10 cellular contexts compared by ENCODE assay signal in genomic region chr2:96895709-96896651, GRCh38. TPM values are rescaled to one million over a fixed set of nuclear protein-coding genes. Genes with fewer than 3 reads are reported as not detected.
DNase-seq lines count a peak whose midpoint lies in the region; ATAC-seq, FAIRE-seq and TF ChIP-seq lines count a peak whose summit lies in the region.
"Had no signal": no experiment of that assay in that cellular context is flagged by ENCODE, and none has a peak within 500 bp of the region (broad histone marks: within the 10 kb centered on the region; RNA-seq: fewer than 3 reads in every experiment).

No MANE protein-coding gene starts in this region.

- no peak for TF ChIP-seq EP300 in SK-N-SH (IDR thresholded peaks at IDR 0.05; ENCODE audit: borderline replicate concordance in 1 of 2, low read depth in 1 of 2, low read length in 1 of 2)

- POLR2A ChIA-PET in SK-N-SH (lab: Yijun Ruan, JAX) = no interaction called here

- H3K4me1 ChIP-seq in breast epithelium (peaks cover 0 to 43% of the 10 kb centered on the region in 2 donors), pancreas (no peaks in the 10 kb centered on the region), SK-N-SH (ENCODE audit: control insufficient read depth in 1 of 2, insufficient read depth in 2 of 2, low read depth in 1 of 2, low read length in 1 of 2) (peaks cover 0 to 45% of the 10 kb centered on the region in 2 experiments; a peak in 1 of 4 replicates)

- no peaks in the 10 kb centered on the region for H3F3A ChIP-seq in SK-N-SH (replicated peaks; ENCODE audit: insufficient read depth)

- CTCF ChIA-PET in SK-N-SH (lab: Yijun Ruan, JAX) = interaction anchor here (1.2 to 2.5 kb wide), 4 partner anchors 10 to 217 kb away, joined by 3 to 8 read pairs (median 4); partner anchors contain the start of genes ANKRD36 and ANKRD39

- H3K4me3 ChIP-seq in H7 (ENCODE audit: insufficient read depth, low read depth, low read length) (no peak overlapping the region), breast epithelium (no peak overlapping the region), pancreas (no peak overlapping the region), SK-N-SH (ENCODE audit: low read depth in 2 of 2, low read length in 1 of 2) (no peak overlapping the region)

- in situ Hi-C loops in GM13977 (cut with MboI; ENCODE audit: low pct_unique_long_range_greater_than_20kb, low sequenced_read_pairs, unreplicated experiment) = no loop called here

- no peak overlapping the region for H2AFZ ChIP-seq in SK-N-SH (ENCODE audit: low read depth)

- 82 to 83% methylated on average over 18 of the region's 18 CpGs for WGBS in pancreas, 2 donors
- 75% methylated on average over 14 of the region's 18 CpGs for WGBS in SK-N-SH (ENCODE audit: low lambda C conversion rate)

- FAIRE-seq in pancreas (lab: Jason Lieb, UNC) = no peak

- no peak for TF ChIP-seq CTCF in breast epithelium (IDR thresholded peaks at IDR 0.05)
- no peak for TF ChIP-seq CTCF in pancreas (IDR thresholded peaks at IDR 0.05)
- TF ChIP-seq CTCF in GM13977 (IDR thresholded peaks at IDR 0.05; ENCODE audit: extremely low read depth, insufficient read depth, missing control alignments) = no peak
- TF ChIP-seq CTCF in SK-N-SH (IDR thresholded peaks at IDR 0.05) = no peak

- H3K36me3 ChIP-seq in H7 (replicated peaks; ENCODE audit: control insufficient read depth, insufficient read depth, low read length) (no peaks in the 10 kb centered on the region), breast epithelium (no peaks in the 10 kb centered on the region), pancreas (no peaks in the 10 kb centered on the region), SK-N-SH (replicated peaks in 1 of 2; ENCODE audit: control insufficient read depth in 1 of 2, insufficient read depth in 2 of 2, low read length in 1 of 2) (no peaks in the 10 kb centered on the region)

- no peaks in the 10 kb centered on the region for H3K9me2 ChIP-seq in SK-N-SH

- H3K27me3 ChIP-seq in H7 (ENCODE audit: control insufficient read depth, insufficient read depth, low read length) (no peaks in the 10 kb centered on the region), breast epithelium (no peaks in the 10 kb centered on the region), pancreas (no peaks in the 10 kb centered on the region), SK-N-SH (ENCODE audit: insufficient read depth) (no peaks in the 10 kb centered on the region)

- H3K27ac ChIP-seq in breast epithelium = peak overlapping the region; percentile 29 to 70
- no peak overlapping the region for H3K27ac ChIP-seq in pancreas
- H3K27ac ChIP-seq in SK-N-SH (ENCODE audit: low read depth in 2 of 2, low read length in 1 of 2) = no peak overlapping the region

- H3K9me3 ChIP-seq in breast epithelium (no peaks in the 10 kb centered on the region), pancreas (no peaks in the 10 kb centered on the region), SK-N-SH (no peaks in the 10 kb centered on the region)

- no peak for TF ChIP-seq RAD21 in SK-N-SH (IDR thresholded peaks at IDR 0.05; ENCODE audit: low read length)

- no peak overlapping the region for H3K9ac ChIP-seq in SK-N-SH

- no peak for TF ChIP-seq POLR2A in breast epithelium (IDR thresholded peaks at IDR 0.05)

- H3K79me2 ChIP-seq in SK-N-SH (ENCODE audit: insufficient read depth) = no peaks in the 10 kb centered on the region

- DNase-seq in H7 (peak; percentile 83), NCI-H2107 (lab: John Stamatoyannopoulos, UW) (peak; percentile 69), breast epithelium (ENCODE audit: low spot score in 2 of 2) (no peak), pancreas (peak in 4 of 6 donors; percentile 37 to 72 (median 56)), GM13977 (ENCODE audit: low spot score) (no peak), SK-N-SH (no peak)
- DNase-seq in NK-92 treated with Interleukin-12 subunit alpha and Interleukin-12 subunit beta, amount 100 ng/mL, for 24 hours (lab: John Stamatoyannopoulos, UW) = no peak
- DNase-seq: central memory CD4-positive, alpha-beta T cell had no signal

- no peaks in the 10 kb centered on the region for H4K20me1 ChIP-seq in SK-N-SH (ENCODE audit: insufficient read depth)

- ATAC-seq in pancreas (peak; percentile 69 to 86 (median 76)), GM21576 (IDR thresholded peaks at IDR 0.05; ENCODE audit: unreplicated experiment) (no peak)
- ATAC-seq: SK-N-SH treated with all-trans-retinoic acid at 6 μM for 48 hours had no signal

- intact Hi-C loops in breast epithelium (cut with DNase I; ENCODE audit: low total_unique reads) = no loop called here
- intact Hi-C loops in pancreas (cut with DNase I) = no loop called here

- no peak overlapping the region for H3K4me2 ChIP-seq in SK-N-SH

TF ChIP-seq in SK-N-SH, 30 proteins besides CTCF, POLR2A, EP300 and RAD21 (continues in another document):
- TF ChIP-seq MAX (IDR thresholded peaks at IDR 0.05; ENCODE audit: low read depth) (no peak), FOSL2 (IDR thresholded peaks at IDR 0.05; ENCODE audit: borderline replicate concordance, low read depth) (no peak), USF2 (IDR thresholded peaks at IDR 0.05; ENCODE audit: borderline replicate concordance, low read depth, low read length) (no peak), GATA2 (CRISPR knock-in tag; IDR thresholded peaks at IDR 0.05) (no peak), PBX3 (IDR thresholded peaks at IDR 0.05) (no peak), FOXM1 (IDR thresholded peaks at IDR 0.05; ENCODE audit: low read depth) (no peak), CHD2 (IDR thresholded peaks at IDR 0.05; ENCODE audit: low read length, partially characterized antibody) (no peak), REST (IDR thresholded peaks at IDR 0.05; ENCODE audit: low read depth, low read length) (no peak)

RNA-seq across cellular contexts. Expression of gene SEMA4C, which starts 26.1 kb away (rescaled TPM):
- total RNA-seq in H7 (2014; rRNA removed; shearing (Covaris generic)) = 89.1 and 100 TPM in 2 replicates
- total RNA-seq in breast epithelium (10 to 100 TPM; 17.9 to 37.3 (median 31.5) TPM), pancreas (10 to 100 TPM in 2 of 6 donors, 1 to 10 TPM in 4; 6.7 to 21.8 (median 8.3) TPM)
- polyA plus RNA-seq in pancreas (10 to 100 TPM; 14.0 to 17.2 TPM), SK-N-SH (2012; rRNA removed) (34.8 and 40.9 TPM in 2 replicates)
- 13.7 and 21.8 TPM in 2 replicates for polyA plus RNA-seq in SK-N-SH (2012; cell fraction: cytosol; rRNA removed)
- polyA plus RNA-seq in SK-N-SH (2012; cell fraction: nucleus; rRNA removed) = 70.5 and 71.1 TPM in 2 replicates

RNA-seq across cellular contexts. Expression of gene ANKRD39, which starts 38.2 kb away (rescaled TPM):
- 13.1 and 13.5 TPM in 2 replicates for total RNA-seq in H7 (2014; rRNA removed; shearing (Covaris generic))
- total RNA-seq in breast epithelium (10 to 100 TPM in 1 of 3 donors, 1 to 10 TPM in 2; 8.8 to 15.8 (median 9.2) TPM), pancreas (1 to 10 TPM; 4.7 to 8.9 (median 5.7) TPM)
- polyA plus RNA-seq in pancreas (10 to 100 TPM; 13.2 to 14.9 TPM), SK-N-SH (2012; rRNA removed) (11.8 and 13.4 TPM in 2 replicates)
- polyA plus RNA-seq in SK-N-SH (2012; cell fraction: cytosol; rRNA removed) = 7.2 and 10.5 TPM in 2 replicates
- polyA plus RNA-seq in SK-N-SH (2012; cell fraction: nucleus; rRNA removed) = 18.7 and 27.3 TPM in 2 replicates

RNA-seq across cellular contexts. Expression of gene ANKRD23, which starts 52.2 kb away (rescaled TPM):
- total RNA-seq in H7 (2014; rRNA removed; shearing (Covaris generic)) = 2.5 and 4.4 TPM in 2 replicates
- 1 to 10 TPM; 3.5 to 9.4 (median 7.2) TPM for total RNA-seq in breast epithelium
- total RNA-seq in pancreas = 1 to 10 TPM in 5 of 6 donors, under 1 TPM in 1; 0.95 to 3.2 (median 2.4) TPM
- 10 to 100 TPM in 1 of 2 donors, 1 to 10 TPM in 1; 8.2 to 10.9 TPM for polyA plus RNA-seq in pancreas
- polyA plus RNA-seq in SK-N-SH (2012; rRNA removed) = 3.1 and 3.8 TPM in 2 replicates
- polyA plus RNA-seq in SK-N-SH (2012; cell fraction: cytosol; rRNA removed) = 0.62 and 1.2 TPM in 2 replicates
- 20.3 and 22.2 TPM in 2 replicates for polyA plus RNA-seq in SK-N-SH (2012; cell fraction: nucleus; rRNA removed)

Comparison
In these comparisons a context has a peak if more than half of its experiments do, and no peak if none do; other contexts are left out.
1. DNase-seq: peak in H7 (single experiment), NCI-H2107 (single experiment) and pancreas (4 of 6); none in breast epithelium (0 of 2), GM13977 (single experiment), NK-92 treated with Interleukin-12 subunit alpha and Interleukin-12 subunit beta, amount 100 ng/mL, for 24 hours (single experiment) and SK-N-SH (single experiment).
2. H3K27ac ChIP-seq: peak in breast epithelium (2 of 2); none in pancreas (0 of 4) and SK-N-SH (0 of 2).